24 cellular contexts compared by ENCODE assay signal in the genomic region with DNA sequence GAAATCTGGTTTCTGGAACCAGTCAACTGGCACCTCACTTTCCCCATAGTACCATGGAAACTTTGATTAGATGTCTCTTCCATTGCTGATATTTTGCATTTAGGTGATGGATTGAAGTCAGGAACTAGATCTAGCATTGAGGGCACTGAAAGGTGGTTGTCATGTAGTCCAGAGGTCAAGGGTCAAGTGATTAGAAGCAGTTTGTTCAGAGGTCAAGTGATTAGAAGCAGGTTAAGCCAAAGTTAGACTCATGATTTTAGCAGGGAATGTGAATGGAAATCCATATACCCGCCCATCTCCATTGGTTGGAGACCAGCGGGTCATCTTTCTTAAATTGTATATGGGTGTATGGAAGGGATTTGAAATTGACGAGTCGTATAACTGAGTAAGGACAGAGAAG.
"Had no signal": no experiment of that assay in that cellular context is flagged by ENCODE, and none has a peak within 500 bp of the region (broad histone marks: within the 10 kb centered on the region; RNA-seq: fewer than 3 reads in every experiment).

No MANE protein-coding gene starts in this region.

- H3K36me3 ChIP-seq: heart right ventricle, neutrophil, stomach, thoracic aorta, transverse colon had no signal

- H3K27me3 Mint-ChIP-seq: naive B cell had no signal

- H3K27me3 ChIP-seq: heart right ventricle, neutrophil, stomach, transverse colon had no signal

- FAIRE-seq: endothelial cell of umbilical vein had no signal

- H3K27ac ChIP-seq: coronary artery, heart right ventricle, neutrophil, psoas muscle, stomach, thoracic aorta, transverse colon had no signal

- ATAC-seq: heart right ventricle, left cardiac atrium, left ventricle myocardium superior, psoas muscle, sciatic nerve had no signal

- DNase-seq: effector CD4-positive, alpha-beta T cell; endodermal cell; erythroblast; foreskin melanocyte; heart right ventricle; hypothalamus; islet precursor cell; left cardiac atrium; left ventricle myocardium superior; mesendoderm; naive B cell; psoas muscle; retina; stimulated activated CD4-positive, alpha-beta T cell treated with anti-CD3 and anti-CD28 coated beads, Interleukin-12 subunit alpha, Interleukin-12 subunit beta, amount 100 ng/mL, for 4 hours; stimulated activated naive CD4-positive, alpha-beta T cell; stomach; substantia nigra; transverse colon had no signal

- H3K9me3 ChIP-seq: heart right ventricle, neutrophil, psoas muscle, stomach, thoracic aorta, transverse colon had no signal

- H3K27ac Mint-ChIP-seq: endodermal cell had no signal

- H3K4me3 ChIP-seq: coronary artery, heart right ventricle, psoas muscle, stomach, thoracic aorta, transverse colon had no signal

- H3K4me3 Mint-ChIP-seq: endodermal cell, naive B cell, nephron had no signal

- H3K9me3 Mint-ChIP-seq: naive B cell had no signal
